In genomic region chr13:28185256-28185655, GRCh38 we compare ENCODE assay signal across 15 cellular contexts.
"Had no signal": no experiment of that assay in that cellular context is flagged by ENCODE, and none has a peak within 500 bp of the region (broad histone marks: within the 10 kb centered on the region; RNA-seq: fewer than 3 reads in every experiment).

No MANE protein-coding gene starts in this region.

- H3K27me3 Mint-ChIP-seq: progenitor cell of endocrine pancreas had no signal

- H3K27ac Mint-ChIP-seq: progenitor cell of endocrine pancreas had no signal

- H3K27me3 ChIP-seq: breast epithelium, gastroesophageal sphincter, neutrophil, right lobe of liver, transverse colon had no signal

- DNase-seq: activated CD4-positive, alpha-beta T cell treated with anti-CD3 and anti-CD28 coated beads for 48 hours; activated naive CD4-positive, alpha-beta T cell treated with anti-CD3 and anti-CD28 coated beads, Interleukin-2, amount 50 U/mL, for 16 hours; lower lobe of right lung; midbrain; right lobe of liver; stimulated activated CD4-positive, alpha-beta T cell treated with anti-CD3 and anti-CD28 coated beads, Interleukin-1b, Interleukin-23, amount 100 ng/mL, for 48 hours; stimulated activated naive CD4-positive, alpha-beta T cell; substantia nigra; T-helper 1 cell; transverse colon; WERI-Rb-1 had no signal

- H3K9me3 ChIP-seq: breast epithelium, gastroesophageal sphincter, lower lobe of right lung, neutrophil, right lobe of liver, transverse colon had no signal

- H3K27ac ChIP-seq: breast epithelium, gastroesophageal sphincter, lower lobe of right lung, neutrophil, right lobe of liver, transverse colon, WERI-Rb-1 had no signal

- H3K4me3 ChIP-seq: breast epithelium, gastroesophageal sphincter, lower lobe of right lung, right lobe of liver, transverse colon had no signal

- H3K36me3 ChIP-seq: breast epithelium, lower lobe of right lung, right lobe of liver, transverse colon had no signal

- H3K4me1 ChIP-seq: breast epithelium, lower lobe of right lung, right lobe of liver, transverse colon had no signal

- ATAC-seq: gastroesophageal sphincter, lower lobe of right lung, right lobe of liver had no signal
